ENCODE assay signal across 9 cellular contexts in genomic region chr18:2981212-2981728, GRCh38.
DNase-seq lines count a peak whose midpoint lies in the region; ATAC-seq and TF ChIP-seq lines count a peak whose summit lies in the region.
"Had no signal": no experiment of that assay in that cellular context is flagged by ENCODE, and none has a peak within 500 bp of the region (broad histone marks: within the 10 kb centered on the region; RNA-seq: fewer than 3 reads in every experiment).

No MANE protein-coding gene starts in this region.

- no peaks in the 10 kb centered on the region for H3K9me3 Mint-ChIP-seq in dendritic cell treated with granulocyte-macrophage colony-stimulating factor and Interleukin-4, amounts not matched to agents 40 ng/mL and 50 ng/mL, for 4 days
- H3K9me3 Mint-ChIP-seq in nephron progenitor cell, result peaks cover 12% of the 10 kb centered on the region

- H3K4me3 Mint-ChIP-seq in dendritic cell treated with granulocyte-macrophage colony-stimulating factor and Interleukin-4, amounts not matched to agents 40 ng/mL and 50 ng/mL, for 4 days, result no peak overlapping the region
- H3K4me3 Mint-ChIP-seq in nephron progenitor cell, result peak overlapping the region; percentile 2

- peak; percentile 73 for DNase-seq in CD1c-positive myeloid dendritic cell (ENCODE audit: extremely low spot score)
- peak; percentile 73 for DNase-seq in LoVo (ENCODE audit: low spot score)
- no peak for DNase-seq in nephron progenitor cell
- DNase-seq in stimulated activated CD8-positive, alpha-beta memory T cell treated with anti-CD3 and anti-CD28 coated beads, Interleukin-4, amount 100 ng/mL, for 48 hours, result no peak
- no peak for DNase-seq in HK-2 (ENCODE audit: unreplicated experiment)
- DNase-seq: GOT3 had no signal

- H3K27ac Mint-ChIP-seq in dendritic cell treated with granulocyte-macrophage colony-stimulating factor and Interleukin-4, amounts not matched to agents 40 ng/mL and 50 ng/mL, for 4 days, result peak overlapping the region; percentile 81
- H3K27ac Mint-ChIP-seq in nephron progenitor cell, result peak overlapping the region; percentile 43

- intact Hi-C loops in dendritic cell treated with granulocyte-macrophage colony-stimulating factor and Interleukin-4, amounts not matched to agents 40 ng/mL and 50 ng/mL, for 4 days (cut with micrococcal nuclease), result loop anchor here (5.0 to 10.0 kb wide), 2 partner anchors 34 to 264 kb away; partner anchors contain the start of gene MYL12A

- TF ChIP-seq CTCF in nephron progenitor cell (IDR thresholded peaks at IDR 0.05), result no peak

- H3K27me3 Mint-ChIP-seq in dendritic cell treated with granulocyte-macrophage colony-stimulating factor and Interleukin-4, amounts not matched to agents 40 ng/mL and 50 ng/mL, for 4 days, result no peaks in the 10 kb centered on the region
- H3K27me3 Mint-ChIP-seq in nephron progenitor cell (ENCODE audit: low read depth, poor library complexity), result no peaks in the 10 kb centered on the region

- ATAC-seq in HG03039 (IDR thresholded peaks at IDR 0.05; ENCODE audit: unreplicated experiment), result no peak
- ATAC-seq in HG03520 (IDR thresholded peaks at IDR 0.05; ENCODE audit: unreplicated experiment), result no peak

- H3K4me1 Mint-ChIP-seq in dendritic cell treated with granulocyte-macrophage colony-stimulating factor and Interleukin-4, amounts not matched to agents 40 ng/mL and 50 ng/mL, for 4 days (ENCODE audit: low read depth), result peaks cover 64% of the 10 kb centered on the region
- H3K4me1 Mint-ChIP-seq in nephron progenitor cell, result peaks cover 73% of the 10 kb centered on the region

- H3K36me3 Mint-ChIP-seq in dendritic cell treated with granulocyte-macrophage colony-stimulating factor and Interleukin-4, amounts not matched to agents 40 ng/mL and 50 ng/mL, for 4 days (ENCODE audit: low read depth), result no peaks in the 10 kb centered on the region
- peaks cover 39% of the 10 kb centered on the region for H3K36me3 Mint-ChIP-seq in nephron progenitor cell (ENCODE audit: low read depth)

Comparison
In these comparisons a context has a peak if more than half of its experiments do, and no peak if none do; other contexts are left out.
1. DNase-seq: peak in CD1c-positive myeloid dendritic cell (single experiment) and LoVo (single experiment); none in nephron progenitor cell (single experiment), stimulated activated CD8-positive, alpha-beta memory T cell treated with anti-CD3 and anti-CD28 coated beads, Interleukin-4, amount 100 ng/mL, for 48 hours (single experiment) and HK-2 (single experiment).